ENCODE assay signal across 8 cellular contexts in genomic region chr12:119544780-119545625, GRCh38. TPM values are rescaled to one million over a fixed set of nuclear protein-coding genes. Genes with fewer than 3 reads are reported as not detected.
DNase-seq lines count a peak whose midpoint lies in the region; ATAC-seq, FAIRE-seq and TF ChIP-seq lines count a peak whose summit lies in the region.

No MANE protein-coding gene starts in this region.

- H3K9me3 ChIP-seq in Loucy (ENCODE audit: insufficient read depth, low read depth, low read length) (no peaks in the 10 kb centered on the region), aorta (ENCODE audit: control insufficient read depth, low read length) (no peaks in the 10 kb centered on the region)

- intact Hi-C loops in posterior cingulate gyrus (cut with DNase I) (loop anchor here (10.0 kb wide), 1 partner anchor 430 kb away; no protein-coding TSS in a partner anchor), aorta (cut with DNase I) (loop anchor here in 1 of 2 donors (5.0 kb wide), 1 partner anchor 1143 kb away; no protein-coding TSS in a partner anchor)

- no peaks in the 10 kb centered on the region for H3K9me2 ChIP-seq in Loucy (replicated peaks; ENCODE audit: low read depth, low read length)

- H3F3A ChIP-seq in Loucy (ENCODE audit: low read depth): no peaks in the 10 kb centered on the region

- no peak overlapping the region for H3K9ac ChIP-seq in Loucy (ENCODE audit: low read depth, low read length, poor library complexity, severe bottlenecking)

- no peak for TF ChIP-seq POLR2A in GM12891 (IDR thresholded peaks at IDR 0.05; ENCODE audit: low read depth, low read length)

- TF ChIP-seq CTCF in 22Rv1 (IDR thresholded peaks at IDR 0.05): peak; percentile 94
- TF ChIP-seq CTCF in Loucy (conservative IDR thresholded peaks at IDR 0.05; ENCODE audit: low read length): peak; percentile 88

- H4K20me1 ChIP-seq in Loucy (ENCODE audit: insufficient read depth, low read length, poor library complexity, severe bottlenecking): no peaks in the 10 kb centered on the region

- H3K4me1 ChIP-seq in Loucy (ENCODE audit: insufficient read depth, low read length, poor library complexity, severe bottlenecking): no peaks in the 10 kb centered on the region
- no peaks in the 10 kb centered on the region for H3K4me1 ChIP-seq in aorta (ENCODE audit: control insufficient read depth in 1 of 2, insufficient read depth in 2 of 2, low read length in 2 of 2)

- H3K79me2 ChIP-seq in Loucy (ENCODE audit: insufficient read depth, low read length): no peaks in the 10 kb centered on the region

- H3K4me3 ChIP-seq in Loucy (ENCODE audit: low read length, poor library complexity, severe bottlenecking) (no peak overlapping the region), aorta (ENCODE audit: low read length in 2 of 2) (no peak overlapping the region)

- WGBS in aorta, 2 donors: 43% methylated on average over 9 of the region's 9 CpGs

- FAIRE-seq in GM12891 (lab: Jason Lieb, UNC): peak; percentile 89

- H2AFZ ChIP-seq in Loucy (ENCODE audit: low read length): 0 out of 2 replicates have a peak overlapping the region, but pooled peaks have one; percentile 26

- H3K4me2 ChIP-seq in Loucy (ENCODE audit: low read depth, low read length, poor library complexity, severe bottlenecking): no peak overlapping the region

- no peaks in the 10 kb centered on the region for H3K27me3 ChIP-seq in Loucy (ENCODE audit: insufficient read depth, low read length, poor library complexity, severe bottlenecking)
- H3K27me3 ChIP-seq in aorta (ENCODE audit: control insufficient read depth in 1 of 2, insufficient read depth in 2 of 2, low read length in 1 of 2): no peaks in the 10 kb centered on the region

- peak; percentile 74 for ATAC-seq in aorta (ENCODE audit: low FRiP score)

- no peak overlapping the region for H3K27ac ChIP-seq in 22Rv1
- H3K27ac ChIP-seq in aorta (ENCODE audit: low read depth in 1 of 2, low read length in 2 of 2): no peak overlapping the region

- DNase-seq in GM12891 (ENCODE audit: insufficient read length, low spot score) (peak; percentile 39), SIG-M5 (lab: John Stamatoyannopoulos, UW) (peak; percentile 11), glomerular endothelial cell (ENCODE audit: extremely low read depth, low read depth, low spot score) (peak; percentile 34), posterior cingulate gyrus (peak in 9 of 10 donors; percentile 29 to 92 (median 63)), aorta (peak in 1 of 2 donors; percentile 61)
- DNase-seq in activated naive CD4-positive, alpha-beta T cell treated with Interleukin-2 at 50 U/mL for 16 hours: peak; percentile 45

- H3K36me3 ChIP-seq in Loucy (ENCODE audit: insufficient read depth, low read length) (no peaks in the 10 kb centered on the region), aorta (ENCODE audit: control insufficient read depth in 1 of 2, insufficient read depth in 2 of 2, low read length in 1 of 2) (no peaks in the 10 kb centered on the region)

TF ChIP-seq in GM12891, 5 proteins besides CTCF, POLR2A, EP300 and RAD21:
- no peak for TF ChIP-seq PAX5 (IDR thresholded peaks at IDR 0.05; ENCODE audit: insufficient read depth, low read length, severe bottlenecking)
- no peak for TF ChIP-seq POLR2AphosphoS5 (IDR thresholded peaks at IDR 0.05; ENCODE audit: low read depth, low read length)
- no peak for TF ChIP-seq TAF1 (IDR thresholded peaks at IDR 0.05; ENCODE audit: low read depth, low read length)
- no peak for TF ChIP-seq POU2F2 (IDR thresholded peaks at IDR 0.05; ENCODE audit: low read depth, low read length)
- TF ChIP-seq SPI1 (IDR thresholded peaks at IDR 0.05; ENCODE audit: low read depth, low read length): no peak

RNA-seq across cellular contexts. Expression of gene TMEM233, which starts 48.6 kb away (rescaled TPM):
- not detected for polyA plus RNA-seq in GM12891 (2012; ENCODE audit: low read depth, missing spikeins)
- total RNA-seq in glomerular endothelial cell (1.8 and 1.9 TPM in 2 replicates), aorta (1 to 10 TPM; 1.0 to 2.5 TPM)
- not detected for polyA plus RNA-seq in aorta
